ENCODE assay signal across 16 cellular contexts in the genomic region with DNA sequence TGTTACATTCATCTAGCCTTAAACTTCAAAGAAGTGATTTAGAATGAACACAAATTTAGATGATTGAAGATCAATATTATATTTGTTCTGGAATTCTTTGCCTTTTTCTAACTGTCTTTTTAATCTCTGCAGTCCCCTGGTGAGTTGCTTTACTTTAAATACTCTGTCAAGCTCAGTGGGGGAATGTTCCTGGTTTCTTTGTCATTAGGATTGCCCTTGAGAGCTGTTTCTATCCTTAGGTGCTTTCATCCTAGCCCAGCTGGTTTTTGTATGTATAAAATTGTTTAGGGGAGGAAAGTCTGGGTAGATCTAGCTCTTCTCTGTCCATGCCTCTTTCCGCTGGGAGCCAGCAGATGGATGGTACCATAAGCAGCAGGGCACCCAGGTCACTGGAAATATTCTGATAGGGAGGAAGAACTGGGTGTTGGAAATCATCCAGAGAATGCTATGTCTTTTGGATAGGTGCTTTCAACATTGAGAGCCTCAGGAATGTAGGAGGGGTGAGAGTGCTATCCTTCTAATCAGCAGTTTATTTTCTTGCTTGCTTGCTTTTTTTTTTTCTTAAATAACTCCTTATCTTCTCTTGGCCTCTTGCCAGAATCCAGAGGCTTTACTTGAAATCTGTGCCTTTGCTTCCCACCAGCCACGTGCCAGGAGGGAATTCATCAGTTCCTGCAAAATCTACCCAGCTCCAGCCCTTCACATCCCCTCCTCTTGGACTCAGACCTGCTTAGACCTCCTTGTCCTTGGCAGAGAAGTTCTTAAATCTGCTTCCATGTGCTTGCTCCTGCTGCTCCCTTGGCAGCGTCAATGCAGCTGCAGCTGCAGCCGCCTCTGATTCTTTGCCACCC.
DNase-seq lines count a peak whose midpoint lies in the region; TF ChIP-seq lines count a peak whose summit lies in the region.
"Had no signal": no experiment of that assay in that cellular context is flagged by ENCODE, and none has a peak within 500 bp of the region (broad histone marks: within the 10 kb centered on the region; RNA-seq: fewer than 3 reads in every experiment).

No MANE protein-coding gene starts in this region.

- peaks cover 53% of the 10 kb centered on the region for H3K36me3 ChIP-seq in endodermal cell (ENCODE audit: control insufficient read depth, insufficient read depth, low read length)

- H3K4me3 ChIP-seq in endodermal cell (ENCODE audit: low read length) = peak overlapping the region; percentile 42
- H3K4me3 ChIP-seq: SJCRH30 had no signal

- H3K4me1 ChIP-seq in endodermal cell (ENCODE audit: control insufficient read depth, insufficient read depth, low read length) = peaks cover 9% of the 10 kb centered on the region

- no peaks in the 10 kb centered on the region for H3K27me3 Mint-ChIP-seq in endodermal cell (ENCODE audit: insufficient read depth)
- H3K27me3 Mint-ChIP-seq in nephron (ENCODE audit: low read depth) = no peaks in the 10 kb centered on the region
- peaks cover 23% of the 10 kb centered on the region for H3K27me3 Mint-ChIP-seq in activated CD4-positive, alpha-beta T cell treated with anti-CD3 and anti-CD28 coated beads, Interleukin-2, amount 10 ng/mL, durations not matched to agents 24 days and 14 days

- H3K36me3 Mint-ChIP-seq in endodermal cell (ENCODE audit: low read depth) (peaks cover 57% of the 10 kb centered on the region), nephron (ENCODE audit: low read depth) (peaks cover 60% of the 10 kb centered on the region)
- H3K36me3 Mint-ChIP-seq in activated CD4-positive, alpha-beta T cell treated with anti-CD3 and anti-CD28 coated beads, Interleukin-2, amount 10 ng/mL, durations not matched to agents 24 days and 14 days (ENCODE audit: low read depth) = no peaks in the 10 kb centered on the region

- peaks cover 50% of the 10 kb centered on the region for H3K4me1 Mint-ChIP-seq in endodermal cell
- H3K4me1 Mint-ChIP-seq in nephron = peaks cover 74% of the 10 kb centered on the region
- H3K4me1 Mint-ChIP-seq in activated CD4-positive, alpha-beta T cell treated with anti-CD3 and anti-CD28 coated beads, Interleukin-2, amount 10 ng/mL, durations not matched to agents 24 days and 14 days = no peaks in the 10 kb centered on the region

- H3K27me3 ChIP-seq in endodermal cell (ENCODE audit: control insufficient read depth, insufficient read depth, low read length, poor library complexity, severe bottlenecking) = no peaks in the 10 kb centered on the region
- H3K27me3 ChIP-seq: SJCRH30 had no signal

- peak; percentile 43 for DNase-seq in D341Med (ENCODE audit: low spot score)
- peak; percentile 44 for DNase-seq in NCI-H82 (lab: John Stamatoyannopoulos, UW)
- peak; percentile 60 for DNase-seq in endodermal cell
- DNase-seq in cortex of kidney (lab: John Stamatoyannopoulos, UW) = no peak
- no peak for DNase-seq in NCI-H748 (lab: John Stamatoyannopoulos, UW; ENCODE audit: unreplicated experiment)
- no peak for DNase-seq in NCI-H524 treated with DMSO at 0.1 percent for 48 hours (lab: John Stamatoyannopoulos, UW)
- no peak for DNase-seq in activated CD4-positive, alpha-beta T cell treated with anti-CD3 and anti-CD28 coated beads, Interleukin-2, amount 10 ng/mL, durations not matched to agents 24 days and 14 days
- DNase-seq: activated naive CD4-positive, alpha-beta T cell; cerebellar nuclear complex; GF-D8; Kasumi-1; NCI-H187; stimulated activated naive CD8-positive, alpha-beta T cell treated with anti-CD3 and anti-CD28 coated beads, Interleukin-15, Interleukin-2, amounts not matched to agents 100 U/mL and 50 U/mL, for 24 hours had no signal

- peak overlapping the region; percentile 29 for H3K27ac ChIP-seq in endodermal cell (ENCODE audit: low read depth, low read length)
- H3K27ac ChIP-seq: C4-2B had no signal

- TF ChIP-seq CTCF in endodermal cell (conservative IDR thresholded peaks at IDR 0.05) (no peak), nephron (IDR thresholded peaks at IDR 0.05; ENCODE audit: unreplicated experiment in 3 of 3) (no peak)

- H3K27ac Mint-ChIP-seq in endodermal cell (peak overlapping the region; percentile 74), nephron (peak overlapping the region; percentile 51 to 96 (median 82))
- H3K27ac Mint-ChIP-seq in activated CD4-positive, alpha-beta T cell treated with anti-CD3 and anti-CD28 coated beads, Interleukin-2, amount 10 ng/mL, durations not matched to agents 24 days and 14 days = no peak overlapping the region

- intact Hi-C loops in activated CD4-positive, alpha-beta T cell treated with anti-CD3 and anti-CD28 coated beads, Interleukin-2, amount 10 ng/mL, durations not matched to agents 24 days and 14 days (cut with micrococcal nuclease) = no loop called here

- H3K4me3 Mint-ChIP-seq in endodermal cell = peak overlapping the region; percentile 24
- peak overlapping the region in 1 of 3 experiments; percentile 23 for H3K4me3 Mint-ChIP-seq in nephron
- H3K4me3 Mint-ChIP-seq in activated CD4-positive, alpha-beta T cell treated with anti-CD3 and anti-CD28 coated beads, Interleukin-2, amount 10 ng/mL, durations not matched to agents 24 days and 14 days = no peak overlapping the region

- H3K9me3 Mint-ChIP-seq in endodermal cell (no peaks in the 10 kb centered on the region), nephron (no peaks in the 10 kb centered on the region)
- no peaks in the 10 kb centered on the region for H3K9me3 Mint-ChIP-seq in activated CD4-positive, alpha-beta T cell treated with anti-CD3 and anti-CD28 coated beads, Interleukin-2, amount 10 ng/mL, durations not matched to agents 24 days and 14 days

- no peak overlapping the region for H3K9ac ChIP-seq in endodermal cell (ENCODE audit: extremely low read depth, low read length, poor library complexity, severe bottlenecking)

- WGBS in endodermal cell (ENCODE audit: insufficient coverage in 1 of 2, insufficient read length in 1 of 2), 2 experiments = 46 to 65% methylated on average over 3 to 4 of the region's 4 CpGs

- no peaks in the 10 kb centered on the region for H3K9me3 ChIP-seq in endodermal cell (ENCODE audit: control insufficient read depth, low read length)
- H3K9me3 ChIP-seq: SJCRH30 had no signal

Comparison
In these comparisons a context has a peak if more than half of its experiments do, and no peak if none do; other contexts are left out.
1. DNase-seq: peak in D341Med (single experiment), NCI-H82 (single experiment) and endodermal cell (single experiment); none in cortex of kidney (single experiment), NCI-H748 (single experiment), NCI-H524 treated with DMSO at 0.1 percent for 48 hours (single experiment) and activated CD4-positive, alpha-beta T cell treated with anti-CD3 and anti-CD28 coated beads, Interleukin-2, amount 10 ng/mL, durations not matched to agents 24 days and 14 days (single experiment).